ENCODE assay signal across 9 cellular contexts in genomic region chr2:41963661-41964525, GRCh38.
DNase-seq lines count a peak whose midpoint lies in the region; ATAC-seq, FAIRE-seq and TF ChIP-seq lines count a peak whose summit lies in the region.
"Had no signal": no experiment of that assay in that cellular context is flagged by ENCODE, and none has a peak within 500 bp of the region (broad histone marks: within the 10 kb centered on the region; RNA-seq: fewer than 3 reads in every experiment).

No MANE protein-coding gene starts in this region.

- TF ChIP-seq EP300 in H1 (IDR thresholded peaks at IDR 0.05; ENCODE audit: borderline replicate concordance in 1 of 2, low read depth in 2 of 2, low read length in 2 of 2): no peak

- no peak overlapping the region; a peak in 1 of 7 replicates for H3K9ac ChIP-seq in H1 (replicated peaks in 1 of 4; ENCODE audit: extremely low read depth in 1 of 4, low read depth in 3 of 4, low read length in 3 of 4)
- H3K9ac ChIP-seq in muscle layer of colon (ENCODE audit: low read length): no peak overlapping the region

- 74% methylated on average over 10 of the region's 10 CpGs; no CpG with 5 or more reads in 1 of the 2 experiments for WGBS in H1 (ENCODE audit: extremely low coverage in 1 of 2, insufficient coverage in 1 of 2, insufficient read length in 1 of 2, insufficient replicate concordance in 2 of 2, low coverage in 1 of 2, low lambda C conversion rate in 2 of 2, missing lambda C conversion rate in 1 of 2), 2 experiments

- H3K27ac ChIP-seq in H1 (ENCODE audit: low read depth, low read length) (no peak overlapping the region), muscle layer of colon (ENCODE audit: low read depth, low read length) (peak overlapping the region; percentile 65)

- CTCF ChIA-PET in H1 (lab: Charles Lee; ENCODE audit: partially characterized antibody): interaction anchor here (0.8 to 3.5 kb wide), 5 partner anchors 20 to 110 kb away, joined by 3 to 13 read pairs (median 3); no protein-coding TSS in a partner anchor

- peak overlapping the region; percentile 54; the same call in 1 of the 2 replicates for H2AK5ac ChIP-seq in H1 (ENCODE audit: low read depth, low read length)

- no peak overlapping the region for H3K4me3 Mint-ChIP-seq in activated T-cell treated with anti-CD3 and anti-CD28 coated beads, Interleukin-2, amount 50 U/mL, for 24 hours

- no peaks in the 10 kb centered on the region for H3K36me3 Mint-ChIP-seq in activated T-cell treated with anti-CD3 and anti-CD28 coated beads, Interleukin-2, amount 50 U/mL, for 24 hours (ENCODE audit: low read depth)

- H3K4me1 ChIP-seq in H1 (replicated peaks in 1 of 4; ENCODE audit: control insufficient read depth in 3 of 4, insufficient read depth in 4 of 4, low read length in 3 of 4): peaks cover 0 to 18% (median 11%) of the 10 kb centered on the region in 4 experiments
- peaks cover 57% of the 10 kb centered on the region for H3K4me1 ChIP-seq in muscle layer of colon (ENCODE audit: insufficient read depth, low read length)

- H3K23ac ChIP-seq in H1 (ENCODE audit: insufficient read length): no peak overlapping the region

- no peak overlapping the region for H3K14ac ChIP-seq in H1 (ENCODE audit: insufficient read length)

- H3K36me3 ChIP-seq in H1 (ENCODE audit: control insufficient read depth in 2 of 4, insufficient read depth in 4 of 4, low read length in 3 of 4) (no peaks in the 10 kb centered on the region), muscle layer of colon (ENCODE audit: insufficient read depth, low read length) (no peaks in the 10 kb centered on the region)

- H2BK120ac ChIP-seq in H1 (replicated peaks; ENCODE audit: low read depth, low read length): no peak overlapping the region

- no peaks in the 10 kb centered on the region for H3K9me3 Mint-ChIP-seq in activated T-cell treated with anti-CD3 and anti-CD28 coated beads, Interleukin-2, amount 50 U/mL, for 24 hours

- no peak for TF ChIP-seq CTCF in H1 (IDR thresholded peaks at IDR 0.05; ENCODE audit: control extremely low read depth in 1 of 3, insufficient read depth in 1 of 3, low read depth in 1 of 3, low read length in 3 of 3)

- no peaks in the 10 kb centered on the region; a peak in 1 of 4 replicates for H3K79me2 ChIP-seq in H1 (ENCODE audit: control insufficient read depth in 1 of 2, insufficient read depth in 2 of 2, low read length in 2 of 2)

- H3K18ac ChIP-seq in H1 (ENCODE audit: extremely low read depth, low read length): no peak overlapping the region; the same call in 1 of the 2 replicates

- peaks cover 1% of the 10 kb centered on the region for H3K4me1 Mint-ChIP-seq in activated T-cell treated with anti-CD3 and anti-CD28 coated beads, Interleukin-2, amount 50 U/mL, for 24 hours (ENCODE audit: low read depth)

- H3K9me3 ChIP-seq in H1 (ENCODE audit: insufficient read depth in 2 of 2, low read depth in 1 of 2, low read length in 1 of 2) (no peaks in the 10 kb centered on the region), muscle layer of colon (ENCODE audit: low read length) (no peaks in the 10 kb centered on the region)

- H3K27ac Mint-ChIP-seq in activated T-cell treated with anti-CD3 and anti-CD28 coated beads, Interleukin-2, amount 50 U/mL, for 24 hours: no peak overlapping the region

- TF ChIP-seq POLR2A in H1 (IDR thresholded peaks at IDR 0.05; ENCODE audit: control extremely low read depth in 1 of 2, low read depth in 2 of 2, low read length in 2 of 2): no peak

- ATAC-seq in GM18498 (IDR thresholded peaks at IDR 0.05; ENCODE audit: unreplicated experiment) (no peak), GM21737 (IDR thresholded peaks at IDR 0.05; ENCODE audit: unreplicated experiment) (no peak), HG03354 (IDR thresholded peaks at IDR 0.05; ENCODE audit: poor library complexity, severe bottlenecking, unreplicated experiment) (no peak)

- H3K23me2 ChIP-seq in H1 (ENCODE audit: low read depth, low read length): no peaks in the 10 kb centered on the region

- H4K5ac ChIP-seq in H1 (ENCODE audit: insufficient read length, low read depth, low read length): no peak overlapping the region

- no peak; a peak in 1 of 4 replicates for TF ChIP-seq RAD21 in H1 (IDR thresholded peaks at IDR 0.05 in 1 of 2, conservative IDR thresholded peaks at IDR 0.05 in 1 of 2; ENCODE audit: low read depth in 2 of 2, low read length in 2 of 2)

- H2BK5ac ChIP-seq in H1 (ENCODE audit: low read depth, low read length): peak overlapping the region; percentile 18; the same call in 1 of the 2 replicates

- peak overlapping the region; percentile 43 for H2AFZ ChIP-seq in H1 (ENCODE audit: low read length)

- H3K27me3 ChIP-seq in H1 (replicated peaks in 1 of 4; ENCODE audit: control insufficient read depth in 3 of 4, extremely low read depth in 1 of 4, insufficient read depth in 3 of 4, low read length in 3 of 4): no peaks in the 10 kb centered on the region
- H3K27me3 ChIP-seq in muscle layer of colon (ENCODE audit: control insufficient read depth in 1 of 2, insufficient read depth in 2 of 2, low read length in 2 of 2): no peaks in the 10 kb centered on the region

- peaks cover 2% of the 10 kb centered on the region for H3K27me3 Mint-ChIP-seq in activated T-cell treated with anti-CD3 and anti-CD28 coated beads, Interleukin-2, amount 50 U/mL, for 24 hours

- no peaks in the 10 kb centered on the region for H4K20me1 ChIP-seq in H1 (replicated peaks in 1 of 2; ENCODE audit: control insufficient read depth in 1 of 2, insufficient read depth in 2 of 2, low read length in 2 of 2)

- H3K4me3 ChIP-seq in H1 (ENCODE audit: extremely low read depth in 1 of 4, insufficient read depth in 2 of 4, low read depth in 3 of 4, low read length in 4 of 4) (no peak overlapping the region), muscle layer of colon (ENCODE audit: low read depth in 1 of 2, low read length in 2 of 2) (peak overlapping the region in 1 of 2 donors; percentile 9)

- H2BK12ac ChIP-seq in H1 (ENCODE audit: low read depth, low read length): no peak overlapping the region; the same call in 1 of the 2 replicates

- DNase-seq in AG20443 (ENCODE audit: low spot score) (peak; percentile 30), NCI-H2196 treated with DMSO at 0.1 percent for 48 hours (lab: John Stamatoyannopoulos, UW; ENCODE audit: unreplicated experiment) (peak; percentile 7), H1 (ENCODE audit: low read depth in 1 of 2, low spot score in 2 of 2) (no peak)
- no peak for DNase-seq in activated T-cell treated with anti-CD3 and anti-CD28 coated beads, Interleukin-2, amount 50 U/mL, for 24 hours
- DNase-seq: hippocampal formation had no signal

- POLR2A ChIA-PET in H1 (lab: Charles Lee; ENCODE audit: partially characterized antibody): interaction anchor here (1.4 to 3.5 kb wide), 2 partner anchors 16 to 83 kb away, joined by 5 to 13 read pairs; partner anchors contain the start of gene PKDCC

- no peak overlapping the region for H3K4ac ChIP-seq in H1 (replicated peaks; ENCODE audit: insufficient read length, low read depth, low read length)

- no peak for FAIRE-seq in H1 (lab: Jason Lieb, UNC)

- no peak overlapping the region for H4K91ac ChIP-seq in H1 (replicated peaks; ENCODE audit: insufficient read length, low read length)

- no peaks in the 10 kb centered on the region for H3K79me1 ChIP-seq in H1 (ENCODE audit: low read depth, low read length)

- H3K56ac ChIP-seq in H1 (replicated peaks; ENCODE audit: insufficient read length, low read depth, low read length): no peak overlapping the region

- peak overlapping the region; percentile 40; the same call in 1 of the 2 replicates for H2BK20ac ChIP-seq in H1 (ENCODE audit: low read length)

- no peak overlapping the region for H4K8ac ChIP-seq in H1 (ENCODE audit: extremely low read depth, insufficient read depth, low read length)

- no peak overlapping the region for H2BK15ac ChIP-seq in H1 (ENCODE audit: low read length)

- H3K4me2 ChIP-seq in H1 (ENCODE audit: insufficient read depth in 1 of 2, low read depth in 2 of 2, low read length in 2 of 2): peak overlapping the region in 1 of 2 experiments; percentile 25; a peak in 1 of 4 replicates

TF ChIP-seq in H1, 55 proteins besides CTCF, POLR2A, EP300 and RAD21:
- TF ChIP-seq GABPA (IDR thresholded peaks at IDR 0.05; ENCODE audit: borderline replicate concordance, insufficient read depth, low read length) (no peak), MAX (IDR thresholded peaks at IDR 0.05) (no peak), KDM1A (IDR thresholded peaks at IDR 0.05; ENCODE audit: borderline replicate concordance, low read length) (no peak)

Comparison
In these comparisons a context has a peak if more than half of its experiments do, and no peak if none do; other contexts are left out.
1. DNase-seq: peak in AG20443 (single experiment) and NCI-H2196 treated with DMSO at 0.1 percent for 48 hours (single experiment); none in H1 (0 of 2) and activated T-cell treated with anti-CD3 and anti-CD28 coated beads, Interleukin-2, amount 50 U/mL, for 24 hours (single experiment).